Comparison of ENCODE assay signal across 25 cellular contexts in genomic region chr2:138446043-138446442, GRCh38.
"Had no signal": no experiment of that assay in that cellular context is flagged by ENCODE, and none has a peak within 500 bp of the region (broad histone marks: within the 10 kb centered on the region; RNA-seq: fewer than 3 reads in every experiment).

No MANE protein-coding gene starts in this region.

- H3K4me3 ChIP-seq: heart right ventricle, neural progenitor cell, psoas muscle, suprapubic skin, tibial artery had no signal

- H3K4me1 ChIP-seq: parathyroid adenoma, psoas muscle had no signal

- H2AFZ ChIP-seq: neural progenitor cell, parathyroid adenoma had no signal

- H3K4me2 ChIP-seq: neural progenitor cell had no signal

- H3K9me3 ChIP-seq: heart right ventricle, psoas muscle, suprapubic skin, tibial artery had no signal

- H3K27ac ChIP-seq: heart right ventricle, neural progenitor cell, parathyroid adenoma, psoas muscle, suprapubic skin, tibial artery had no signal

- H3K4me1 Mint-ChIP-seq: activated B cell treated with CpG ODN at 0.5 μM for 24 hours; activated naive CD4-positive, alpha-beta T cell treated with anti-CD3 and anti-CD28 coated beads, Interleukin-2, amount 50 U/mL, for 24 hours; activated naive CD8-positive, alpha-beta T cell treated with anti-CD3 and anti-CD28 coated beads, Interleukin-2, amount 50 U/mL, for 24 hours; activated T-helper 17 cell treated with anti-CD3 and anti-CD28 coated beads, Interleukin-2, amount 50 U/mL, for 72 hours; central memory CD8-positive, alpha-beta T cell had no signal

- H3K4me3 Mint-ChIP-seq: activated B cell treated with CpG ODN at 0.5 μM for 24 hours; activated CD8-positive, alpha-beta T cell treated with anti-CD3 and anti-CD28 coated beads for 36 hours; activated naive CD4-positive, alpha-beta T cell treated with anti-CD3 and anti-CD28 coated beads, Interleukin-2, amount 50 U/mL, for 24 hours; activated naive CD8-positive, alpha-beta T cell treated with anti-CD3 and anti-CD28 coated beads, Interleukin-2, amount 50 U/mL, for 24 hours; activated T-cell treated with anti-CD3 and anti-CD28 coated beads, Interleukin-2, amount 50 U/mL, for 4 hours; activated T-helper 17 cell treated with anti-CD3 and anti-CD28 coated beads, Interleukin-2, amount 50 U/mL, for 72 hours; central memory CD8-positive, alpha-beta T cell; mesothelial cell of epicardium; naive thymus-derived CD4-positive, alpha-beta T cell; neural progenitor cell had no signal

- ATAC-seq: activated CD8-positive, alpha-beta T cell treated with anti-CD3 and anti-CD28 coated beads for 36 hours; activated naive CD8-positive, alpha-beta T cell treated with anti-CD3 and anti-CD28 coated beads, Interleukin-2, amount 50 U/mL, for 24 hours; activated T-cell treated with anti-CD3 and anti-CD28 coated beads, Interleukin-2, amount 50 U/mL, for 4 hours; activated T-helper 17 cell treated with anti-CD3 and anti-CD28 coated beads, Interleukin-2, amount 50 U/mL, for 72 hours; left ventricle myocardium superior; naive thymus-derived CD4-positive, alpha-beta T cell; psoas muscle had no signal

- H3K27ac Mint-ChIP-seq: activated B cell treated with CpG ODN at 0.5 μM for 24 hours; activated CD8-positive, alpha-beta T cell treated with anti-CD3 and anti-CD28 coated beads for 36 hours; activated naive CD4-positive, alpha-beta T cell treated with anti-CD3 and anti-CD28 coated beads, Interleukin-2, amount 50 U/mL, for 24 hours; activated naive CD8-positive, alpha-beta T cell treated with anti-CD3 and anti-CD28 coated beads, Interleukin-2, amount 50 U/mL, for 24 hours; activated T-helper 17 cell treated with anti-CD3 and anti-CD28 coated beads, Interleukin-2, amount 50 U/mL, for 72 hours; mesothelial cell of epicardium; naive thymus-derived CD4-positive, alpha-beta T cell; neural progenitor cell had no signal

- DNase-seq: activated B cell treated with CpG ODN at 0.5 μM for 24 hours; activated CD4-positive, alpha-beta T cell treated with anti-CD3 and anti-CD28 coated beads, Interleukin-2, amount 50 U/mL, for 1 hour; activated CD8-positive, alpha-beta T cell treated with anti-CD3 and anti-CD28 coated beads for 36 hours; activated naive CD8-positive, alpha-beta T cell treated with anti-CD3 and anti-CD28 coated beads, Interleukin-2, amount 50 U/mL, for 24 hours; activated T-cell treated with anti-CD3 and anti-CD28 coated beads, Interleukin-2, amount 50 U/mL, for 4 hours; dermis blood vessel endothelial cell; effector CD4-positive, alpha-beta T cell; erythroblast; heart right ventricle; kidney glomerular epithelial cell; left ventricle myocardium superior; naive thymus-derived CD4-positive, alpha-beta T cell; occipital lobe; psoas muscle; stimulated activated CD4-positive, alpha-beta T cell treated with anti-CD3 and anti-CD28 coated beads, Interleukin-15, amount 100 ng/mL, for 24 hours; stimulated activated naive CD4-positive, alpha-beta T cell; T-helper 2 cell; tibial artery had no signal

- H3K27me3 ChIP-seq: heart right ventricle, neural progenitor cell, suprapubic skin, tibial artery had no signal

- H3K36me3 Mint-ChIP-seq: mesothelial cell of epicardium, neural progenitor cell had no signal

- H3K9me3 Mint-ChIP-seq: activated B cell treated with CpG ODN at 0.5 μM for 24 hours; activated CD8-positive, alpha-beta T cell treated with anti-CD3 and anti-CD28 coated beads for 36 hours; activated naive CD4-positive, alpha-beta T cell treated with anti-CD3 and anti-CD28 coated beads, Interleukin-2, amount 50 U/mL, for 24 hours; activated naive CD8-positive, alpha-beta T cell treated with anti-CD3 and anti-CD28 coated beads, Interleukin-2, amount 50 U/mL, for 24 hours; activated T-cell treated with anti-CD3 and anti-CD28 coated beads, Interleukin-2, amount 50 U/mL, for 4 hours; central memory CD8-positive, alpha-beta T cell; mesothelial cell of epicardium; neural progenitor cell had no signal

- H3K79me2 ChIP-seq: parathyroid adenoma had no signal

- H3K9ac ChIP-seq: neural progenitor cell, parathyroid adenoma had no signal

- H3K36me3 ChIP-seq: heart right ventricle, neural progenitor cell, suprapubic skin, tibial artery had no signal

- H3K27me3 Mint-ChIP-seq: activated B cell treated with CpG ODN at 0.5 μM for 24 hours; activated naive CD4-positive, alpha-beta T cell treated with anti-CD3 and anti-CD28 coated beads, Interleukin-2, amount 50 U/mL, for 24 hours; central memory CD8-positive, alpha-beta T cell; naive thymus-derived CD4-positive, alpha-beta T cell had no signal
